ENCODE assay signal across 14 cellular contexts in genomic region chr10:360653-361052, GRCh38.
DNase-seq lines count a peak whose midpoint lies in the region; ATAC-seq, FAIRE-seq and TF ChIP-seq lines count a peak whose summit lies in the region.
"Had no signal": no experiment of that assay in that cellular context is flagged by ENCODE, and none has a peak within 500 bp of the region (broad histone marks: within the 10 kb centered on the region; RNA-seq: fewer than 3 reads in every experiment).

No MANE protein-coding gene starts in this region.

- no peak for TF ChIP-seq EP300 in tibial nerve (IDR thresholded peaks at IDR 0.05)
- TF ChIP-seq EP300 in upper lobe of left lung (IDR thresholded peaks at IDR 0.05) = no peak

- H3K36me3 ChIP-seq in tibial nerve (peaks cover 0 to 93% (median 0%) of the 10 kb centered on the region in 3 donors), upper lobe of left lung (peaks cover 0 to 55% (median 31%) of the 10 kb centered on the region in 4 donors)

- no peak for ATAC-seq in upper lobe of left lung (ENCODE audit: low FRiP score in 2 of 2)

- TF ChIP-seq POLR2A in tibial nerve (IDR thresholded peaks at IDR 0.05) (no peak), upper lobe of left lung (IDR thresholded peaks at IDR 0.05) (no peak)

- H3K9me3 ChIP-seq in tibial nerve (no peaks in the 10 kb centered on the region), upper lobe of left lung (no peaks in the 10 kb centered on the region)

- WGBS in tibial nerve, 2 donors = 77 to 79% methylated on average over 6 of the region's 6 CpGs
- 68 to 90% methylated on average over 6 of the region's 6 CpGs for WGBS in upper lobe of left lung, 2 donors

- TF ChIP-seq CTCF in tibial nerve (IDR thresholded peaks at IDR 0.05) (no peak), upper lobe of left lung (IDR thresholded peaks at IDR 0.05) (no peak)

- H3K4me1 ChIP-seq in tibial nerve (peaks cover 0 to 4% (median 2%) of the 10 kb centered on the region in 4 donors), upper lobe of left lung (no peaks in the 10 kb centered on the region)

- H3K27ac ChIP-seq in tibial nerve (peak overlapping the region in 3 of 4 donors; percentile 64 to 80 (median 66)), upper lobe of left lung (no peak overlapping the region)

- FAIRE-seq in islet of Langerhans (lab: Jason Lieb, UNC) = peak; percentile 99
- FAIRE-seq: H1 had no signal

- H3K4me3 ChIP-seq in tibial nerve (no peak overlapping the region), upper lobe of left lung (no peak overlapping the region)

- DNase-seq in NCI-H1105 treated with DMSO at 0.1 percent for 48 hours (lab: John Stamatoyannopoulos, UW) = peak; percentile 19
- DNase-seq in NCI-H1105 (lab: John Stamatoyannopoulos, UW) = no peak
- DNase-seq in NCI-H748 (lab: John Stamatoyannopoulos, UW; ENCODE audit: unreplicated experiment) = peak; percentile 96
- DNase-seq in tibial nerve (ENCODE audit: low spot score in 2 of 2) = no peak
- no peak for DNase-seq in NCI-H2227 (lab: John Stamatoyannopoulos, UW; ENCODE audit: unreplicated experiment)
- no peak for DNase-seq in A172 (ENCODE audit: low spot score)
- no peak for DNase-seq in upper lobe of left lung
- DNase-seq: 8988T, DMS79, KBM-7, NCI-H446, OCI-M1 had no signal

- H3K27me3 ChIP-seq in tibial nerve (no peaks in the 10 kb centered on the region), upper lobe of left lung (no peaks in the 10 kb centered on the region)

Comparison
In these comparisons a context has a peak if more than half of its experiments do, and no peak if none do; other contexts are left out.
1. DNase-seq: peak in NCI-H1105 treated with DMSO at 0.1 percent for 48 hours (single experiment) and NCI-H748 (single experiment); none in NCI-H1105 (single experiment), tibial nerve (0 of 2), NCI-H2227 (single experiment), A172 (single experiment) and upper lobe of left lung (0 of 2).
2. H3K27ac ChIP-seq: peak in tibial nerve (3 of 4); none in upper lobe of left lung (0 of 4).